Comparison of ENCODE assay signal across 7 cellular contexts in genomic region chr11:60840711-60841430, GRCh38. TPM values are rescaled to one million over a fixed set of nuclear protein-coding genes. Genes with fewer than 3 reads are reported as not detected.
DNase-seq lines count a peak whose midpoint lies in the region; ATAC-seq and TF ChIP-seq lines count a peak whose summit lies in the region.

No MANE protein-coding gene starts in this region.

- H3K9ac ChIP-seq in adipocyte (ENCODE audit: low read length) = peak overlapping the region; percentile 94

- H3K4me1 ChIP-seq in adipocyte (ENCODE audit: control insufficient read depth, insufficient read depth, low read length) = peaks cover 47% of the 10 kb centered on the region
- H3K4me1 ChIP-seq in suprapubic skin = peaks cover 41% of the 10 kb centered on the region

- H3K36me3 ChIP-seq in adipocyte (ENCODE audit: control insufficient read depth, insufficient read depth, low read length, severe bottlenecking) (no peaks in the 10 kb centered on the region), suprapubic skin (no peaks in the 10 kb centered on the region)

- no peak for ATAC-seq in HG03571 (IDR thresholded peaks at IDR 0.05; ENCODE audit: unreplicated experiment)

- H3K27ac ChIP-seq in suprapubic skin = peak overlapping the region; percentile 58

- H3K27me3 ChIP-seq in adipocyte (replicated peaks; ENCODE audit: control insufficient read depth, insufficient read depth, low read length) (peaks cover 9% of the 10 kb centered on the region), suprapubic skin (no peaks in the 10 kb centered on the region)

- no peak for TF ChIP-seq POLR2A in suprapubic skin (IDR thresholded peaks at IDR 0.05)

- 60% methylated on average over 11 of the region's 12 CpGs for WGBS in suprapubic skin

- TF ChIP-seq EP300 in suprapubic skin (IDR thresholded peaks at IDR 0.05) = no peak

- DNase-seq in HK-2 (ENCODE audit: unreplicated experiment) (peak; percentile 29), adipocyte (ENCODE audit: low read depth) (peak; percentile 92), suprapubic skin (ENCODE audit: low spot score in 2 of 2) (no peak), GF-D8 (lab: John Stamatoyannopoulos, UW) (no peak)
- no peak for DNase-seq in stimulated activated naive CD4-positive, alpha-beta T cell (lab: John Stamatoyannopoulos, UW)

- TF ChIP-seq CTCF in suprapubic skin (IDR thresholded peaks at IDR 0.05) = no peak

- no peaks in the 10 kb centered on the region for H3K9me3 ChIP-seq in adipocyte (ENCODE audit: control insufficient read depth, low read length)
- H3K9me3 ChIP-seq in iPS-18c (ENCODE audit: control insufficient read depth, insufficient read depth, low read length) = peaks cover 2% of the 10 kb centered on the region
- no peaks in the 10 kb centered on the region for H3K9me3 ChIP-seq in suprapubic skin

- H3K4me3 ChIP-seq in adipocyte (ENCODE audit: low read length) (peak overlapping the region; percentile 97), iPS-18c (ENCODE audit: insufficient read depth, low read depth, low read length) (peak overlapping the region; percentile 10; the same call in 1 of the 2 replicates), suprapubic skin (peak overlapping the region; percentile 86)

RNA-seq across cellular contexts. Expression of gene CCDC86, which starts 1.0 kb away (rescaled TPM):
- total RNA-seq in suprapubic skin = 10 to 100 TPM; 32.5 to 46.3 (median 40.3) TPM

RNA-seq across cellular contexts. Expression of gene PTGDR2, which starts 14.9 kb away (rescaled TPM):
- under 1 TPM in 3 of 4 donors, not detected in 1; 0.19 to 0.68 (median 0.34) TPM for total RNA-seq in suprapubic skin

RNA-seq across cellular contexts. Expression of gene ZP1, which starts 26.5 kb away (rescaled TPM):
- total RNA-seq in suprapubic skin = 1 to 10 TPM in 1 of 4 donors, under 1 TPM in 1, not detected in 2; 0.94 to 5.5 TPM

RNA-seq across cellular contexts. Expression of gene MS4A10, which starts 55.7 kb away (rescaled TPM):
- total RNA-seq in suprapubic skin = not detected

Comparison
In these comparisons a context has a peak if more than half of its experiments do, and no peak if none do; other contexts are left out.
1. DNase-seq: peak in HK-2 (single experiment) and adipocyte (single experiment); none in suprapubic skin (0 of 2), stimulated activated naive CD4-positive, alpha-beta T cell (0 of 6) and GF-D8 (single experiment).
2. H3K4me3 ChIP-seq: peak in every context shown above with its lines; median percentile 97 in adipocyte; 86 in suprapubic skin; 10 in iPS-18c.